Comparison of ENCODE assay signal across 7 cellular contexts in genomic region chr6:149246691-149247384, GRCh38.
DNase-seq lines count a peak whose midpoint lies in the region; ATAC-seq and TF ChIP-seq lines count a peak whose summit lies in the region.

No MANE protein-coding gene starts in this region.

- peak; percentile 90 for ATAC-seq in GM19035 (IDR thresholded peaks at IDR 0.05; ENCODE audit: unreplicated experiment)
- peak; percentile 87 for ATAC-seq in HG02571 (IDR thresholded peaks at IDR 0.05; ENCODE audit: unreplicated experiment)
- ATAC-seq in naive thymus-derived CD8-positive, alpha-beta T cell = peak; percentile 30 to 47
- no peak for ATAC-seq in activated T-cell treated with anti-CD3 and anti-CD28 coated beads, Interleukin-2, amount 50 U/mL, for 72 hours (replicated peaks in 1 of 2)
- no peak for ATAC-seq in body of pancreas

- H3K4me1 Mint-ChIP-seq in naive thymus-derived CD8-positive, alpha-beta T cell = peaks cover 32 to 47% (median 42%) of the 10 kb centered on the region in 4 donors
- H3K4me1 Mint-ChIP-seq in activated T-cell treated with anti-CD3 and anti-CD28 coated beads, Interleukin-2, amount 50 U/mL, for 72 hours (ENCODE audit: low read depth) = peaks cover 31% of the 10 kb centered on the region

- intact Hi-C loops in body of pancreas (cut with DNase I) = no loop called here

- H3K4me1 ChIP-seq in body of pancreas = no peaks in the 10 kb centered on the region

- 72 to 81% methylated on average over 13 of the region's 13 CpGs for WGBS in body of pancreas, 2 donors

- no peaks in the 10 kb centered on the region for H3K27me3 ChIP-seq in body of pancreas

- DNase-seq in MV-4-11 (lab: John Stamatoyannopoulos, UW) (peak; percentile 97), body of pancreas (no peak)
- no peak for DNase-seq in naive thymus-derived CD8-positive, alpha-beta T cell
- DNase-seq in activated T-cell treated with anti-CD3 and anti-CD28 coated beads, Interleukin-2, amount 50 U/mL, for 72 hours = no peak
- no peak for DNase-seq in activated CD4-positive, alpha-beta T cell treated with anti-CD3 and anti-CD28 coated beads, Interleukin-2, amount 50 U/mL, for 48 hours

- peak overlapping the region in 6 of 10 donors; percentile 24 to 59 (median 51) for H3K4me3 Mint-ChIP-seq in naive thymus-derived CD8-positive, alpha-beta T cell
- H3K4me3 Mint-ChIP-seq in activated T-cell treated with anti-CD3 and anti-CD28 coated beads, Interleukin-2, amount 50 U/mL, for 72 hours = peak overlapping the region in 1 of 2 donors; percentile 47

- H3K27ac ChIP-seq in body of pancreas = peak overlapping the region in 1 of 4 donors; percentile 34

- peak overlapping the region in 8 of 10 donors; percentile 33 to 92 (median 81) for H3K27ac Mint-ChIP-seq in naive thymus-derived CD8-positive, alpha-beta T cell
- H3K27ac Mint-ChIP-seq in activated T-cell treated with anti-CD3 and anti-CD28 coated beads, Interleukin-2, amount 50 U/mL, for 72 hours = no peak overlapping the region

- no peaks in the 10 kb centered on the region for H3K9me3 ChIP-seq in body of pancreas

- peaks cover 0 to 3% (median 0%) of the 10 kb centered on the region in 9 donors for H3K9me3 Mint-ChIP-seq in naive thymus-derived CD8-positive, alpha-beta T cell
- H3K9me3 Mint-ChIP-seq in activated T-cell treated with anti-CD3 and anti-CD28 coated beads, Interleukin-2, amount 50 U/mL, for 72 hours = peaks cover 3 to 5% of the 10 kb centered on the region in 2 donors

- POLR2A ChIA-PET in naive thymus-derived CD8-positive, alpha-beta T cell (lab: Charles Lee) = no interaction called here

- no peak for TF ChIP-seq CTCF in body of pancreas (IDR thresholded peaks at IDR 0.05)

- H3K4me3 ChIP-seq in body of pancreas = no peak overlapping the region

- H3K27me3 Mint-ChIP-seq in naive thymus-derived CD8-positive, alpha-beta T cell = no peaks in the 10 kb centered on the region
- no peaks in the 10 kb centered on the region for H3K27me3 Mint-ChIP-seq in activated T-cell treated with anti-CD3 and anti-CD28 coated beads, Interleukin-2, amount 50 U/mL, for 72 hours (ENCODE audit: low read depth)

- no peak for TF ChIP-seq POLR2A in body of pancreas (IDR thresholded peaks at IDR 0.05)

- H3K36me3 Mint-ChIP-seq in naive thymus-derived CD8-positive, alpha-beta T cell = peaks cover 0 to 3% (median 0%) of the 10 kb centered on the region in 3 donors
- peaks cover 2 to 3% of the 10 kb centered on the region in 2 donors for H3K36me3 Mint-ChIP-seq in activated T-cell treated with anti-CD3 and anti-CD28 coated beads, Interleukin-2, amount 50 U/mL, for 72 hours (ENCODE audit: insufficient read depth in 2 of 2)

- no peaks in the 10 kb centered on the region for H3K36me3 ChIP-seq in body of pancreas (replicated peaks in 1 of 2; ENCODE audit: insufficient read depth in 1 of 2, low read depth in 2 of 2)

Comparison
In these comparisons a context has a peak if more than half of its experiments do, and no peak if none do; other contexts are left out.
1. ATAC-seq: peak in GM19035 (single experiment), HG02571 (single experiment) and naive thymus-derived CD8-positive, alpha-beta T cell (2 of 2); none in activated T-cell treated with anti-CD3 and anti-CD28 coated beads, Interleukin-2, amount 50 U/mL, for 72 hours (0 of 2) and body of pancreas (single experiment).